1 cellular context compared by ENCODE assay signal in genomic region chr15:101480613-101481380, GRCh38.
TF ChIP-seq lines count a peak whose summit lies in the region.

No MANE protein-coding gene starts in this region.

TF ChIP-seq in GM23338, 12 proteins besides CTCF, POLR2A, EP300 and RAD21 (continued from another document):
- TF ChIP-seq REST (IDR thresholded peaks at IDR 0.05; ENCODE audit: unreplicated experiment): no peak
